ENCODE assay signal across 8 cellular contexts in genomic region chr1:78650114-78650513, GRCh38. TPM values are rescaled to one million over a fixed set of nuclear protein-coding genes. Genes with fewer than 3 reads are reported as not detected.
DNase-seq lines count a peak whose midpoint lies in the region; ATAC-seq, FAIRE-seq and TF ChIP-seq lines count a peak whose summit lies in the region.

No MANE protein-coding gene starts in this region.

- H4K91ac ChIP-seq in mesenchymal stem cell (ENCODE audit: low read length), result no peak overlapping the region

- H3K14ac ChIP-seq in mesenchymal stem cell (ENCODE audit: low read length in 2 of 2), result no peak overlapping the region

- no peak overlapping the region for H3K23ac ChIP-seq in mesenchymal stem cell (ENCODE audit: low read length in 2 of 2)

- H2AFZ ChIP-seq in mesenchymal stem cell (ENCODE audit: low read depth, low read length), result no peak overlapping the region

- no peaks in the 10 kb centered on the region for H3K79me1 ChIP-seq in mesenchymal stem cell (replicated peaks; ENCODE audit: low read length, poor library complexity, severe bottlenecking)

- H3K9me3 ChIP-seq in A673 (ENCODE audit: low read depth, low read length, poor library complexity, severe bottlenecking) (peaks cover 7% of the 10 kb centered on the region), mesenchymal stem cell (ENCODE audit: control insufficient read depth, low read length) (no peaks in the 10 kb centered on the region)

- intact Hi-C loops in A673 (cut with micrococcal nuclease; ENCODE audit: unreplicated experiment) (loop anchor here (2.0 kb wide), 1 partner anchor 31 kb away; no protein-coding TSS in a partner anchor), head of caudate nucleus (cut with DNase I) (no loop called here)

- no peak overlapping the region for H3K4ac ChIP-seq in mesenchymal stem cell (ENCODE audit: low read depth in 1 of 2, low read length in 2 of 2)

- peaks cover 11% of the 10 kb centered on the region for H3K9me3 Mint-ChIP-seq in activated naive CD8-positive, alpha-beta T cell treated with anti-CD3 and anti-CD28 coated beads, Interleukin-2, amount 50 U/mL, for 24 hours

- peaks cover 26% of the 10 kb centered on the region for H3K36me3 Mint-ChIP-seq in activated naive CD8-positive, alpha-beta T cell treated with anti-CD3 and anti-CD28 coated beads, Interleukin-2, amount 50 U/mL, for 24 hours (ENCODE audit: low read depth)

- H3K4me1 Mint-ChIP-seq in activated naive CD8-positive, alpha-beta T cell treated with anti-CD3 and anti-CD28 coated beads, Interleukin-2, amount 50 U/mL, for 24 hours, result peaks cover 50% of the 10 kb centered on the region

- H2BK12ac ChIP-seq in mesenchymal stem cell (ENCODE audit: low read length in 2 of 2), result no peak overlapping the region

- H3K27ac ChIP-seq in A673 (ENCODE audit: low read depth, low read length, poor library complexity, severe bottlenecking) (peak overlapping the region; percentile 35), mesenchymal stem cell (ENCODE audit: low read length, poor library complexity, severe bottlenecking) (no peak overlapping the region)

- no peak overlapping the region for H4K8ac ChIP-seq in mesenchymal stem cell (ENCODE audit: low read length)

- H3K4me1 ChIP-seq in A673 (ENCODE audit: insufficient read depth, low read length, poor library complexity, severe bottlenecking) (peaks cover 9% of the 10 kb centered on the region), mesenchymal stem cell (ENCODE audit: control insufficient read depth, insufficient read depth, low read depth, low read length) (no peaks in the 10 kb centered on the region)

- peak overlapping the region; percentile 82 for H3K4me3 Mint-ChIP-seq in activated naive CD8-positive, alpha-beta T cell treated with anti-CD3 and anti-CD28 coated beads, Interleukin-2, amount 50 U/mL, for 24 hours

- TSS peak; percentile 69 for BruUV-seq in A673 (replicated peaks; lab: Mats Ljungman, UMichigan)

- DNase-seq in A673 (ENCODE audit: low spot score) (peak; percentile 64), GM19239 (ENCODE audit: insufficient read length, low spot score) (no peak), mesenchymal stem cell (no peak), head of caudate nucleus (no peak), activated gamma-delta T cell (lab: John Stamatoyannopoulos, UW) (no peak), midbrain (lab: John Stamatoyannopoulos, UW) (no peak)
- DNase-seq in activated naive CD8-positive, alpha-beta T cell treated with anti-CD3 and anti-CD28 coated beads, Interleukin-2, amount 50 U/mL, for 24 hours, result no peak

- no peak overlapping the region for H2BK5ac ChIP-seq in mesenchymal stem cell (ENCODE audit: low read depth, low read length, poor library complexity, severe bottlenecking)

- H3K36me3 ChIP-seq in A673 (ENCODE audit: insufficient read depth, low read length, poor library complexity, severe bottlenecking) (peaks cover 3% of the 10 kb centered on the region), mesenchymal stem cell (ENCODE audit: control insufficient read depth in 1 of 2, insufficient read depth in 2 of 2, low read depth in 1 of 2, low read length in 2 of 2) (peaks cover 0 to 14% of the 10 kb centered on the region in 2 experiments)

- H2AK5ac ChIP-seq in mesenchymal stem cell (ENCODE audit: low read length, severe bottlenecking), result no peak overlapping the region

- H3K18ac ChIP-seq in mesenchymal stem cell (ENCODE audit: low read depth in 1 of 2, low read length in 2 of 2), result no peak overlapping the region

- H3K27ac Mint-ChIP-seq in activated naive CD8-positive, alpha-beta T cell treated with anti-CD3 and anti-CD28 coated beads, Interleukin-2, amount 50 U/mL, for 24 hours, result peak overlapping the region; percentile 82

- FAIRE-seq in GM19239 (lab: Jason Lieb, UNC), result peak; percentile 85

- no peak overlapping the region for H3K4me2 ChIP-seq in mesenchymal stem cell (ENCODE audit: low read length, poor library complexity, severe bottlenecking)

- no peaks in the 10 kb centered on the region for H3K27me3 Mint-ChIP-seq in activated naive CD8-positive, alpha-beta T cell treated with anti-CD3 and anti-CD28 coated beads, Interleukin-2, amount 50 U/mL, for 24 hours

- H2BK15ac ChIP-seq in mesenchymal stem cell (ENCODE audit: low read depth, poor library complexity, severe bottlenecking), result no peak overlapping the region

- H3K4me3 ChIP-seq in A673 (ENCODE audit: low read depth, low read length, poor library complexity, severe bottlenecking), result peak overlapping the region; percentile 42
- H3K4me3 ChIP-seq in mesenchymal stem cell (ENCODE audit: insufficient read depth in 1 of 2, low read depth in 1 of 2, low read length in 2 of 2), result peak overlapping the region in 1 of 2 experiments; percentile 83

- peak overlapping the region; percentile 95 for H3K9ac ChIP-seq in mesenchymal stem cell (ENCODE audit: low read length)

- H2BK120ac ChIP-seq in mesenchymal stem cell (ENCODE audit: low read depth, low read length), result no peak overlapping the region

- POLR2A ChIA-PET in A673 (lab: Charles Lee; ENCODE audit: low non-redundant PET), result no interaction called here

- TF ChIP-seq CTCF in A673 (conservative IDR thresholded peaks at IDR 0.05; ENCODE audit: low read depth, low read length), result no peak

- ATAC-seq in activated naive CD8-positive, alpha-beta T cell treated with anti-CD3 and anti-CD28 coated beads, Interleukin-2, amount 50 U/mL, for 24 hours, result no peak
- ATAC-seq in HG03378 (IDR thresholded peaks at IDR 0.05; ENCODE audit: unreplicated experiment), result no peak

- 80% methylated on average over 4 of the region's 4 CpGs for WGBS in mesenchymal stem cell

- CTCF ChIA-PET in A673 (lab: Charles Lee), result no interaction called here

- H3K27me3 ChIP-seq in A673 (replicated peaks; ENCODE audit: insufficient read depth, low read depth, low read length, poor library complexity), result no peaks in the 10 kb centered on the region
- no peaks in the 10 kb centered on the region for H3K27me3 ChIP-seq in mesenchymal stem cell (ENCODE audit: control insufficient read depth in 1 of 2, insufficient read depth in 1 of 2, low read length in 2 of 2)

RNA-seq across cellular contexts. Expression of gene IFI44, which starts 0.5 kb away (rescaled TPM):
- total RNA-seq in A673 (2021), result 27.8 and 29.0 TPM in 2 replicates
- polyA plus RNA-seq in mesenchymal stem cell (2013, experiment 1 of 2), result 4.0 TPM
- 4.1 TPM for polyA plus RNA-seq in mesenchymal stem cell (2013, experiment 2 of 2)

RNA-seq across cellular contexts. Expression of gene IFI44L, which starts 29.9 kb away (rescaled TPM):
- 7.5 and 8.5 TPM in 2 replicates for total RNA-seq in A673 (2021)
- 0.21 TPM for polyA plus RNA-seq in mesenchymal stem cell (2013, experiment 1 of 2)
- 0.10 TPM for polyA plus RNA-seq in mesenchymal stem cell (2013, experiment 2 of 2)
